13 cellular contexts compared by ENCODE assay signal in the genomic region with DNA sequence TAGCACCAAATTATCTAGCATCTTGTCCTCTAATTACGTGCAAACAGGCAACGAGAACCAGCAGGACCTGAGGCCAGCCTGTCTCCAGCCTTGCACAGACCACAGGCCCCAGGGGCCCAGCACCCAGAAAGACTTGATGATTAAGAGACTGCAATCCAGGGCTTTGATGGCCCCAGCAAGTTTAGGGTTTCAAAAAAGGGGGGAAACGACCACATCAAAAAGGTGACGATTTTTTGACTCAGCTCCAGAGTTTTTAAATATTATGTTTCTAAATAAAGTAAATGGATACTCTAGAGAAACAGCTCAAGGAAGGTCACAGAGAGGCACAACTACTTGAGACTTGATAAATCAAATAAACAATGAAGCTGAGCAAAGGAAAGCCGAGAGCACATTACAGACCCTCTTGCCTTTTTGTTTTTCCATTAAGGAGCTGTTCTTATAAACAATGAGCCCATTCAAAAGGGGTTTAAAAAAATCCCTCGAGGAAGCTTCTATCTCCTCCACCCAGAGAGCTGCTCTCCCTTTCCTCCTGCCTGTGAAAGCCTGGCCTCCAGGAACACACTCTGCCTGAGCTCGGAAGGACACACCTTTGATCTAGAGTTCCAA. TPM values are rescaled to one million over a fixed set of nuclear protein-coding genes. Genes with fewer than 3 reads are reported as not detected.
DNase-seq lines count a peak whose midpoint lies in the region; ATAC-seq, FAIRE-seq and TF ChIP-seq lines count a peak whose summit lies in the region.
"Had no signal": no experiment of that assay in that cellular context is flagged by ENCODE, and none has a peak within 500 bp of the region (broad histone marks: within the 10 kb centered on the region; RNA-seq: fewer than 3 reads in every experiment).

No MANE protein-coding gene starts in this region.

- CTCF ChIA-PET in activated CD4-positive, alpha-beta T cell treated with anti-CD3 and anti-CD28 coated beads for 36 hours (lab: Charles Lee), result interaction anchor here (0.6 kb wide), 1 partner anchor 31 kb away, joined by 3 read pairs; no protein-coding TSS in a partner anchor

- H3K9me3 Mint-ChIP-seq in activated CD4-positive, alpha-beta T cell treated with anti-CD3 and anti-CD28 coated beads for 36 hours (ENCODE audit: low read depth), result no peaks in the 10 kb centered on the region
- no peaks in the 10 kb centered on the region for H3K9me3 Mint-ChIP-seq in activated CD4-positive, alpha-beta T cell treated with anti-CD3 and anti-CD28 coated beads, Interleukin-2, amount 10 ng/mL, durations not matched to agents 24 days and 14 days

- TF ChIP-seq POLR2A in GM12891 (IDR thresholded peaks at IDR 0.05; ENCODE audit: low read depth, low read length), result no peak

- intact Hi-C loops in activated CD4-positive, alpha-beta T cell treated with anti-CD3 and anti-CD28 coated beads for 36 hours (cut with DNase I, micrococcal nuclease), result no loop called here
- intact Hi-C loops in activated CD4-positive, alpha-beta T cell treated with anti-CD3 and anti-CD28 coated beads, Interleukin-2, amount 10 ng/mL, durations not matched to agents 24 days and 14 days (cut with micrococcal nuclease), result no loop called here
- intact Hi-C loops in sciatic nerve (cut with DNase I), result no loop called here

- no peak for FAIRE-seq in GM12891 (lab: Jason Lieb, UNC)

- peak; percentile 9 for DNase-seq in activated CD4-positive, alpha-beta T cell treated with anti-CD3 and anti-CD28 coated beads for 36 hours
- DNase-seq in activated CD4-positive, alpha-beta T cell treated with anti-CD3 and anti-CD28 coated beads, Interleukin-2, amount 10 ng/mL, durations not matched to agents 24 days and 14 days, result no peak
- DNase-seq in SK-MEL-5 (ENCODE audit: low read depth, low spot score) (peak; percentile 82), fibroblast of villous mesenchyme (ENCODE audit: low read depth) (peak; percentile 19), sciatic nerve (ENCODE audit: low spot score) (no peak), NAMALWA (ENCODE audit: low spot score) (no peak), T-helper 2 cell (no peak), GM12891 (ENCODE audit: insufficient read length, low spot score) (no peak)
- DNase-seq: effector CD4-positive, alpha-beta T cell; GF-D8; left colon; NCI-H2171 treated with DMSO at 0.1 percent for 48 hours had no signal

- H3K36me3 Mint-ChIP-seq in activated CD4-positive, alpha-beta T cell treated with anti-CD3 and anti-CD28 coated beads for 36 hours (ENCODE audit: low read depth), result no peaks in the 10 kb centered on the region
- no peaks in the 10 kb centered on the region for H3K36me3 Mint-ChIP-seq in activated CD4-positive, alpha-beta T cell treated with anti-CD3 and anti-CD28 coated beads, Interleukin-2, amount 10 ng/mL, durations not matched to agents 24 days and 14 days (ENCODE audit: low read depth)

- in situ Hi-C loops in SK-MEL-5 (cut with HindIII; ENCODE audit: low pct_unique_long_range_greater_than_20kb, low sequenced_read_pairs), result no loop called here

- POLR2A ChIA-PET in activated CD4-positive, alpha-beta T cell treated with anti-CD3 and anti-CD28 coated beads for 36 hours (lab: Charles Lee), result no interaction called here

- TF ChIP-seq CTCF in fibroblast of villous mesenchyme (IDR thresholded peaks at IDR 0.05; ENCODE audit: insufficient read depth, low read depth, low read length), result no peak

- H3K27me3 Mint-ChIP-seq in activated CD4-positive, alpha-beta T cell treated with anti-CD3 and anti-CD28 coated beads for 36 hours, result peaks cover 7% of the 10 kb centered on the region
- no peaks in the 10 kb centered on the region for H3K27me3 Mint-ChIP-seq in activated CD4-positive, alpha-beta T cell treated with anti-CD3 and anti-CD28 coated beads, Interleukin-2, amount 10 ng/mL, durations not matched to agents 24 days and 14 days

- no peak overlapping the region for H3K4me3 ChIP-seq in fibroblast of villous mesenchyme (ENCODE audit: low read depth, low read length)

- H3K27ac Mint-ChIP-seq in activated CD4-positive, alpha-beta T cell treated with anti-CD3 and anti-CD28 coated beads for 36 hours, result no peak overlapping the region
- no peak overlapping the region for H3K27ac Mint-ChIP-seq in activated CD4-positive, alpha-beta T cell treated with anti-CD3 and anti-CD28 coated beads, Interleukin-2, amount 10 ng/mL, durations not matched to agents 24 days and 14 days

- no peak for ATAC-seq in activated CD4-positive, alpha-beta T cell treated with anti-CD3 and anti-CD28 coated beads for 36 hours
- ATAC-seq in sciatic nerve, result peak; percentile 55
- ATAC-seq: activated CD4-positive, CD25-positive, alpha-beta regulatory T cell treated with anti-CD3 and anti-CD28 coated beads, Interleukin-2, amount 50 U/mL, for 24 hours; left colon had no signal

- H3K4me1 Mint-ChIP-seq in activated CD4-positive, alpha-beta T cell treated with anti-CD3 and anti-CD28 coated beads for 36 hours, result peaks cover 14% of the 10 kb centered on the region
- H3K4me1 Mint-ChIP-seq in activated CD4-positive, alpha-beta T cell treated with anti-CD3 and anti-CD28 coated beads, Interleukin-2, amount 10 ng/mL, durations not matched to agents 24 days and 14 days, result peaks cover 3% of the 10 kb centered on the region

- H3K4me3 Mint-ChIP-seq in activated CD4-positive, alpha-beta T cell treated with anti-CD3 and anti-CD28 coated beads for 36 hours, result no peak overlapping the region
- no peak overlapping the region for H3K4me3 Mint-ChIP-seq in activated CD4-positive, alpha-beta T cell treated with anti-CD3 and anti-CD28 coated beads, Interleukin-2, amount 10 ng/mL, durations not matched to agents 24 days and 14 days

TF ChIP-seq in GM12891, 5 proteins besides CTCF, POLR2A, EP300 and RAD21:
- no peak for TF ChIP-seq POLR2AphosphoS5 (IDR thresholded peaks at IDR 0.05; ENCODE audit: low read depth, low read length)
- TF ChIP-seq TAF1 (IDR thresholded peaks at IDR 0.05; ENCODE audit: low read depth, low read length), result no peak
- TF ChIP-seq SPI1 (IDR thresholded peaks at IDR 0.05; ENCODE audit: low read depth, low read length), result no peak
- no peak for TF ChIP-seq PAX5 (IDR thresholded peaks at IDR 0.05; ENCODE audit: insufficient read depth, low read length, severe bottlenecking)
- no peak for TF ChIP-seq POU2F2 (IDR thresholded peaks at IDR 0.05; ENCODE audit: low read depth, low read length)
TF ChIP-seq in GM12891: peak in this region for 0.

RNA-seq across cellular contexts. Expression of a gene that starts 44.1 kb away (rescaled TPM):
- total RNA-seq in activated CD4-positive, alpha-beta T cell treated with anti-CD3 and anti-CD28 coated beads for 36 hours, result under 1 TPM; 0.18 to 0.30 TPM
- total RNA-seq in activated CD4-positive, alpha-beta T cell treated with anti-CD3 and anti-CD28 coated beads, Interleukin-2, amount 10 ng/mL, durations not matched to agents 24 days and 14 days, result not detected in 2 replicates
- total RNA-seq in SK-MEL-5 (2014; rRNA removed; shearing (Covaris generic)), result 1.4 and 2.7 TPM in 2 replicates
- 13.5 and 17.5 TPM in 2 replicates for polyA plus RNA-seq in SK-MEL-5 (2015; cell fraction: cytosol; rRNA removed)
- 6.3 and 14.1 TPM in 2 replicates for polyA plus RNA-seq in SK-MEL-5 (2015; cell fraction: nucleus; rRNA removed)
- total RNA-seq in fibroblast of villous mesenchyme, result 4.3 and 7.1 TPM in 2 replicates
- total RNA-seq in sciatic nerve, result 33.8 TPM
- not detected for polyA plus RNA-seq in GM12891 (2012; ENCODE audit: low read depth, missing spikeins)

Comparison
In these comparisons a context has a peak if more than half of its experiments do, and no peak if none do; other contexts are left out.
1. DNase-seq: peak in activated CD4-positive, alpha-beta T cell treated with anti-CD3 and anti-CD28 coated beads for 36 hours (single experiment), SK-MEL-5 (single experiment) and fibroblast of villous mesenchyme (single experiment); none in activated CD4-positive, alpha-beta T cell treated with anti-CD3 and anti-CD28 coated beads, Interleukin-2, amount 10 ng/mL, durations not matched to agents 24 days and 14 days (single experiment), sciatic nerve (single experiment), NAMALWA (single experiment), T-helper 2 cell (0 of 5) and GM12891 (single experiment).